ENCODE assay signal across 11 cellular contexts in genomic region chr7:55192718-55193117, GRCh38.
DNase-seq lines count a peak whose midpoint lies in the region; ATAC-seq, FAIRE-seq and TF ChIP-seq lines count a peak whose summit lies in the region.
"Had no signal": no experiment of that assay in that cellular context is flagged by ENCODE, and none has a peak within 500 bp of the region (broad histone marks: within the 10 kb centered on the region; RNA-seq: fewer than 3 reads in every experiment).

No MANE protein-coding gene starts in this region.

- peak; percentile 66 for DNase-seq in AG09309 (ENCODE audit: low read depth)
- peak; percentile 85 for DNase-seq in bronchial epithelial cell (ENCODE audit: low read depth)
- peak; percentile 26 to 91 for DNase-seq in lung microvascular endothelial cell (ENCODE audit: low read depth in 2 of 2)
- DNase-seq in NCI-H1930 (lab: John Stamatoyannopoulos, UW): no peak
- DNase-seq in activated naive CD4-positive, alpha-beta T cell treated with Interleukin-2 at 50 U/mL for 16 hours: no peak
- DNase-seq in NCI-H2171 (lab: John Stamatoyannopoulos, UW): no peak
- DNase-seq: caudate nucleus, NCI-H1436, SIG-M5 had no signal

- H3K4me3 ChIP-seq in AG09309 (ENCODE audit: control insufficient read depth, low read depth, low read length) (no peak overlapping the region), HUES48 (ENCODE audit: low read depth, low read length) (no peak overlapping the region), bronchial epithelial cell (ENCODE audit: low read depth, low read length) (no peak overlapping the region)

- peaks cover 53% of the 10 kb centered on the region for H3K4me1 ChIP-seq in HUES48 (ENCODE audit: control insufficient read depth, insufficient read depth, low read length)

- ATAC-seq in GM21529 (IDR thresholded peaks at IDR 0.05; ENCODE audit: unreplicated experiment): no peak

- H3K27me3 ChIP-seq in HUES48 (ENCODE audit: control insufficient read depth, insufficient read depth, low read length) (no peaks in the 10 kb centered on the region), bronchial epithelial cell (ENCODE audit: control insufficient read depth, insufficient read depth, low read length) (no peaks in the 10 kb centered on the region)

- FAIRE-seq in bronchial epithelial cell (lab: Jason Lieb, UNC): peak; percentile 76

- H3K9me3 ChIP-seq in HUES48 (ENCODE audit: control insufficient read depth, insufficient read depth, low read length): no peaks in the 10 kb centered on the region

- no peak overlapping the region for H3K9ac ChIP-seq in HUES48 (ENCODE audit: low read depth, low read length)

- TF ChIP-seq CTCF in AG09309 (IDR thresholded peaks at IDR 0.05; ENCODE audit: control insufficient read depth, insufficient read depth, low read depth, low read length, missing control alignments) (no peak), bronchial epithelial cell (IDR thresholded peaks at IDR 0.05; ENCODE audit: insufficient read depth, low read length, severe bottlenecking) (no peak)

- peak overlapping the region; percentile 82 for H3K27ac ChIP-seq in HUES48 (ENCODE audit: low read depth, low read length)

- H3K36me3 ChIP-seq in HUES48 (ENCODE audit: control insufficient read depth, insufficient read depth, low read length) (no peaks in the 10 kb centered on the region), bronchial epithelial cell (ENCODE audit: control insufficient read depth, insufficient read depth, low read length) (peaks cover 44% of the 10 kb centered on the region)

Comparison
In these comparisons a context has a peak if more than half of its experiments do, and no peak if none do; other contexts are left out.
1. DNase-seq: peak in AG09309 (single experiment), bronchial epithelial cell (single experiment) and lung microvascular endothelial cell (2 of 2); none in NCI-H1930 (0 of 2), activated naive CD4-positive, alpha-beta T cell treated with Interleukin-2 at 50 U/mL for 16 hours (single experiment) and NCI-H2171 (single experiment).